In the genomic region with DNA sequence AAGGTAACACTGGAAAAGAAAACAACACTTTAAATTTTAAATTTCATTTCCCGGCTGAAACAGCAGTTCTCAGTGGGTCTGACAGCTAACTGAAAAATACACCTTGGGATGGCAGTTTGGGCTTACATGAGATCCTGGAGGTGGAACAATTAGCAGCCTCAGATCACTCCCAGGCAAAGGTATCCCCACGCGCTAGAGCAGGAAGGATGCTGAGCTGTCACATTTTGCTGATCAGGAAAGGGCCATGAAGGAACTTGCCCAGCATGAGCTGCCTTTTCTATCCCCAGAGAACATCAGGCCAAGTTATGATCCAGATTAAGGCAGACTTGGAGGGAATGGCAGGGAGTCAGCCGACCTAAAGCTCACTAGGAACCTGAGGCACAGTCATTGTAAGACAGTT, we compare ENCODE assay signal across 1 cellular context.
TF ChIP-seq lines count a peak whose summit lies in the region.

No MANE protein-coding gene starts in this region.

TF ChIP-seq in GM23338, 12 proteins besides CTCF, POLR2A, EP300 and RAD21 (continued from another document):
- TF ChIP-seq NANOG (IDR thresholded peaks at IDR 0.05; ENCODE audit: borderline replicate concordance) (no peak), POLR2AphosphoS5 (IDR thresholded peaks at IDR 0.05; ENCODE audit: low read depth) (no peak), STAT1 (IDR thresholded peaks at IDR 0.05; ENCODE audit: unreplicated experiment) (no peak)
- TF ChIP-seq, protein P1, sequence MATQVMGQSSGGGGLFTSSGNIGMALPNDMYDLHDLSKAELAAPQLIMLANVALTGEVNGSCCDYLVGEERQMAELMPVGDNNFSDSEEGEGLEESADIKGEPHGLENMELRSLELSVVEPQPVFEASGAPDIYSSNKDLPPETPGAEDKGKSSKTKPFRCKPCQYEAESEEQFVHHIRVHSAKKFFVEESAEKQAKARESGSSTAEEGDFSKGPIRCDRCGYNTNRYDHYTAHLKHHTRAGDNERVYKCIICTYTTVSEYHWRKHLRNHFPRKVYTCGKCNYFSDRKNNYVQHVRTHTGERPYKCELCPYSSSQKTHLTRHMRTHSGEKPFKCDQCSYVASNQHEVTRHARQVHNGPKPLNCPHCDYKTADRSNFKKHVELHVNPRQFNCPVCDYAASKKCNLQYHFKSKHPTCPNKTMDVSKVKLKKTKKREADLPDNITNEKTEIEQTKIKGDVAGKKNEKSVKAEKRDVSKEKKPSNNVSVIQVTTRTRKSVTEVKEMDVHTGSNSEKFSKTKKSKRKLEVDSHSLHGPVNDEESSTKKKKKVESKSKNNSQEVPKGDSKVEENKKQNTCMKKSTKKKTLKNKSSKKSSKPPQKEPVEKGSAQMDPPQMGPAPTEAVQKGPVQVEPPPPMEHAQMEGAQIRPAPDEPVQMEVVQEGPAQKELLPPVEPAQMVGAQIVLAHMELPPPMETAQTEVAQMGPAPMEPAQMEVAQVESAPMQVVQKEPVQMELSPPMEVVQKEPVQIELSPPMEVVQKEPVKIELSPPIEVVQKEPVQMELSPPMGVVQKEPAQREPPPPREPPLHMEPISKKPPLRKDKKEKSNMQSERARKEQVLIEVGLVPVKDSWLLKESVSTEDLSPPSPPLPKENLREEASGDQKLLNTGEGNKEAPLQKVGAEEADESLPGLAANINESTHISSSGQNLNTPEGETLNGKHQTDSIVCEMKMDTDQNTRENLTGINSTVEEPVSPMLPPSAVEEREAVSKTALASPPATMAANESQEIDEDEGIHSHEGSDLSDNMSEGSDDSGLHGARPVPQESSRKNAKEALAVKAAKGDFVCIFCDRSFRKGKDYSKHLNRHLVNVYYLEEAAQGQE (IDR thresholded peaks at IDR 0.05; ENCODE audit: unreplicated experiment) = no peak
